ENCODE assay signal across 25 cellular contexts in genomic region chr14:22922294-22922693, GRCh38. TPM values are rescaled to one million over a fixed set of nuclear protein-coding genes. Genes with fewer than 3 reads are reported as not detected.
DNase-seq lines count a peak whose midpoint lies in the region; ATAC-seq, FAIRE-seq and TF ChIP-seq lines count a peak whose summit lies in the region.
"Had no signal": no experiment of that assay in that cellular context is flagged by ENCODE, and none has a peak within 500 bp of the region (broad histone marks: within the 10 kb centered on the region; RNA-seq: fewer than 3 reads in every experiment).

No MANE protein-coding gene starts in this region.

- H3K27ac Mint-ChIP-seq in activated naive CD8-positive, alpha-beta T cell: peak overlapping the region; percentile 46
- H3K27ac Mint-ChIP-seq in activated naive CD8-positive, alpha-beta T cell treated with anti-CD3 and anti-CD28 coated beads for 36 hours: no peak overlapping the region
- H3K27ac Mint-ChIP-seq in type B pancreatic cell: no peak overlapping the region

- POLR2A ChIA-PET in HCT116 (lab: Charles Lee): interaction anchor here (1.0 kb wide), 1 partner anchor 33 kb away, joined by 3 read pairs; no protein-coding TSS in a partner anchor
- POLR2A ChIA-PET in K562 (lab: Yijun Ruan, JAX): interaction anchor here (1.6 kb wide), 1 partner anchor 84 kb away, joined by 3 read pairs; no protein-coding TSS in a partner anchor

- peaks cover 42% of the 10 kb centered on the region for H3K4me1 Mint-ChIP-seq in activated naive CD8-positive, alpha-beta T cell (ENCODE audit: low read depth)
- peaks cover 41% of the 10 kb centered on the region for H3K4me1 Mint-ChIP-seq in activated naive CD8-positive, alpha-beta T cell treated with anti-CD3 and anti-CD28 coated beads for 36 hours
- peaks cover 29% of the 10 kb centered on the region for H3K4me1 Mint-ChIP-seq in type B pancreatic cell (ENCODE audit: unreplicated experiment)

- H3K9me2 ChIP-seq in HCT116 (ENCODE audit: insufficient read depth): no peaks in the 10 kb centered on the region

- RAD21 ChIA-PET in HCT116 (lab: Charles Lee; ENCODE audit: low non-redundant PET in 1 of 2, low total read pairs in 2 of 2, uncharacterized antibody in 2 of 2, unreplicated experiment in 2 of 2): no interaction called here

- TF ChIP-seq EP300 in K562 (IDR thresholded peaks at IDR 0.05; ENCODE audit: low read length): no peak; the same call in 1 of the 2 replicates
- TF ChIP-seq EP300 in sigmoid colon (IDR thresholded peaks at IDR 0.05): no peak

- H3K9me3 ChIP-seq in HCT116 (ENCODE audit: control insufficient read depth in 1 of 2, insufficient read depth in 1 of 2, low read depth in 1 of 2, low read length in 2 of 2) (no peaks in the 10 kb centered on the region), K562 (replicated peaks; ENCODE audit: control insufficient read depth, insufficient read depth, low read depth, low read length) (no peaks in the 10 kb centered on the region), neutrophil (no peaks in the 10 kb centered on the region), sigmoid colon (no peaks in the 10 kb centered on the region)
- H3K9me3 ChIP-seq: Caco-2 had no signal

- H2AFZ ChIP-seq in HCT116 (ENCODE audit: low read depth, low read length, poor library complexity, severe bottlenecking) (no peak overlapping the region), K562 (ENCODE audit: low read depth, low read length) (no peak overlapping the region)

- H3K9me1 ChIP-seq in K562 (ENCODE audit: control insufficient read depth, insufficient read depth, low read length): no peaks in the 10 kb centered on the region

- no peaks in the 10 kb centered on the region for H3K27me3 Mint-ChIP-seq in activated naive CD8-positive, alpha-beta T cell
- H3K27me3 Mint-ChIP-seq in activated naive CD8-positive, alpha-beta T cell treated with anti-CD3 and anti-CD28 coated beads for 36 hours: peaks cover 5% of the 10 kb centered on the region
- peaks cover 4% of the 10 kb centered on the region for H3K27me3 Mint-ChIP-seq in type B pancreatic cell

- H3K4me2 ChIP-seq in HCT116 (ENCODE audit: low read length) (no peak overlapping the region), K562 (ENCODE audit: insufficient read depth, low read length) (peak overlapping the region; percentile 3; the same call in 1 of the 2 replicates)
- H3K4me2 ChIP-seq: KMS-11 had no signal

- no peak overlapping the region for H3K9ac ChIP-seq in HCT116 (ENCODE audit: low read length)
- no peak overlapping the region for H3K9ac ChIP-seq in K562 (ENCODE audit: insufficient read depth in 1 of 2, low read depth in 2 of 2, low read length in 2 of 2)
- H3K9ac ChIP-seq: KMS-11 had no signal

- H3K79me2 ChIP-seq in HCT116 (ENCODE audit: insufficient read depth, low read length): peaks cover 38% of the 10 kb centered on the region
- H3K79me2 ChIP-seq in K562 (ENCODE audit: control insufficient read depth, insufficient read depth, low read length): peaks cover 35% of the 10 kb centered on the region

- TF ChIP-seq POLR2A in HCT116 (IDR thresholded peaks at IDR 0.05; ENCODE audit: borderline replicate concordance, extremely low read depth, insufficient read depth, insufficient read length) (no peak), K562 (conservative IDR thresholded peaks at IDR 0.05) (no peak), sigmoid colon (IDR thresholded peaks at IDR 0.05) (no peak)

- CTCF ChIA-PET in HCT116 (lab: Charles Lee): no interaction called here
- CTCF ChIA-PET in K562 (lab: Yijun Ruan, JAX; ENCODE audit: low intra/inter-chr PET ratio): no interaction called here

- TF ChIP-seq CTCF in HCT116 (IDR thresholded peaks at IDR 0.05 in 2 of 3, conservative IDR thresholded peaks at IDR 0.05 in 1 of 3; ENCODE audit: borderline replicate concordance in 1 of 3, insufficient read depth in 1 of 3, low read depth in 2 of 3, low read length in 2 of 3) (no peak), K562 (IDR thresholded peaks at IDR 0.05 in 2 of 3, conservative IDR thresholded peaks at IDR 0.05 in 1 of 3; ENCODE audit: insufficient read depth in 2 of 3, low read depth in 1 of 3, low read length in 3 of 3) (no peak), neutrophil (IDR thresholded peaks at IDR 0.05) (no peak), foreskin keratinocyte (conservative IDR thresholded peaks at IDR 0.05) (no peak), sigmoid colon (IDR thresholded peaks at IDR 0.05) (no peak), type B pancreatic cell (conservative IDR thresholded peaks at IDR 0.05) (no peak)

- FAIRE-seq in K562 (lab: Jason Lieb, UNC): no peak

- no peaks in the 10 kb centered on the region for H3K9me3 Mint-ChIP-seq in activated naive CD8-positive, alpha-beta T cell (ENCODE audit: low read depth)
- no peaks in the 10 kb centered on the region for H3K9me3 Mint-ChIP-seq in activated naive CD8-positive, alpha-beta T cell treated with anti-CD3 and anti-CD28 coated beads for 36 hours
- H3K9me3 Mint-ChIP-seq in type B pancreatic cell: no peaks in the 10 kb centered on the region

- H3K27ac ChIP-seq in HCT116 (ENCODE audit: low read depth, low read length) (peak overlapping the region; percentile 0; the same call in 1 of the 2 replicates), K562 (ENCODE audit: extremely low read depth, low read depth, low read length) (no peak overlapping the region), neutrophil (peak overlapping the region; percentile 51), foreskin keratinocyte (no peak overlapping the region), sigmoid colon (no peak overlapping the region)
- H3K27ac ChIP-seq: KMS-11, SK-N-MC had no signal

- no TSS peak for BruUV-seq in HCT116 (replicated peaks; lab: Mats Ljungman, UMichigan)
- no TSS peak for BruUV-seq in K562 (replicated peaks; lab: Mats Ljungman, UMichigan)

- H4K20me1 ChIP-seq in HCT116 (ENCODE audit: insufficient read depth) (no peaks in the 10 kb centered on the region), K562 (replicated peaks; ENCODE audit: control insufficient read depth, insufficient read depth, low read length) (no peaks in the 10 kb centered on the region)

- H3K36me3 ChIP-seq in HCT116 (ENCODE audit: control insufficient read depth in 1 of 2, insufficient read depth in 2 of 2, low read length in 2 of 2) (peaks cover 44 to 55% of the 10 kb centered on the region in 2 experiments), K562 (ENCODE audit: control insufficient read depth, insufficient read depth, low read length) (peaks cover 75% of the 10 kb centered on the region), neutrophil (peaks cover 11% of the 10 kb centered on the region), sigmoid colon (peaks cover 28 to 67% (median 32%) of the 10 kb centered on the region in 4 donors)

- ATAC-seq in HCT116 (no peak), K562 (no peak), foreskin keratinocyte (no peak)

- H3K4me1 ChIP-seq in HCT116 (ENCODE audit: control insufficient read depth in 1 of 2, insufficient read depth in 2 of 2, low read length in 2 of 2): peaks cover 9 to 41% of the 10 kb centered on the region in 2 experiments
- H3K4me1 ChIP-seq in K562 (replicated peaks in 1 of 2; ENCODE audit: control insufficient read depth in 2 of 2, insufficient read depth in 2 of 2, low read length in 2 of 2): peaks cover 3 to 25% of the 10 kb centered on the region in 2 experiments
- peaks cover 35 to 38% of the 10 kb centered on the region in 2 experiments for H3K4me1 ChIP-seq in neutrophil (ENCODE audit: control insufficient read depth in 1 of 2, insufficient read depth in 1 of 2, low read depth in 1 of 2, low read length in 1 of 2)
- H3K4me1 ChIP-seq in foreskin keratinocyte: peaks cover 19% of the 10 kb centered on the region
- H3K4me1 ChIP-seq in sigmoid colon: peaks cover 0 to 18% (median 14%) of the 10 kb centered on the region in 4 donors

- intact Hi-C loops in HCT116 (cut with micrococcal nuclease) (no loop called here), K562 (cut with micrococcal nuclease) (no loop called here), sigmoid colon (cut with DNase I) (loop anchor here (10.0 kb wide), 1 partner anchor 383 kb away; the partner anchor contains the start of genes BCL2L2 and PPP1R3E)

- H3K27me3 ChIP-seq in HCT116 (ENCODE audit: insufficient read depth, low read length) (no peaks in the 10 kb centered on the region), K562 (ENCODE audit: control insufficient read depth in 2 of 2, insufficient read depth in 2 of 2, low read length in 2 of 2) (no peaks in the 10 kb centered on the region), neutrophil (no peaks in the 10 kb centered on the region), foreskin keratinocyte (no peaks in the 10 kb centered on the region), sigmoid colon (no peaks in the 10 kb centered on the region)

- H3K4me3 ChIP-seq in HCT116 (replicated peaks in 1 of 2; ENCODE audit: low read depth in 1 of 2, low read length in 2 of 2) (no peak overlapping the region), K562 (no peak overlapping the region), neutrophil (ENCODE audit: low read depth in 1 of 2, low read length in 1 of 2) (no peak overlapping the region), sigmoid colon (no peak overlapping the region)
- H3K4me3 ChIP-seq: SK-N-MC had no signal

- peaks cover 37% of the 10 kb centered on the region for H3K36me3 Mint-ChIP-seq in activated naive CD8-positive, alpha-beta T cell
- H3K36me3 Mint-ChIP-seq in activated naive CD8-positive, alpha-beta T cell treated with anti-CD3 and anti-CD28 coated beads for 36 hours: peaks cover 66% of the 10 kb centered on the region
- H3K36me3 Mint-ChIP-seq in type B pancreatic cell: peaks cover 46% of the 10 kb centered on the region

- TF ChIP-seq RAD21 in HCT116 (IDR thresholded peaks at IDR 0.05; ENCODE audit: low read depth): no peak
- no peak for TF ChIP-seq RAD21 in K562 (CRISPR knock-in tag; conservative IDR thresholded peaks at IDR 0.05 in 1 of 2, IDR thresholded peaks at IDR 0.05 in 1 of 2)

- in situ Hi-C loops in K562 (cut with MboI): no loop called here

- DNase-seq in activated naive CD8-positive, alpha-beta T cell treated with anti-CD3 and anti-CD28 coated beads for 36 hours: no peak
- DNase-seq in HCT116 (ENCODE audit: low read depth, low spot score) (no peak), K562 (ENCODE audit: extremely low read depth in 1 of 4, low spot score in 3 of 4) (no peak), foreskin keratinocyte (no peak), sigmoid colon (no peak), type B pancreatic cell (ENCODE audit: extremely low spot score, unreplicated experiment) (no peak)
- DNase-seq: Caco-2; CD4-positive, alpha-beta memory T cell; DMS 273 treated with DMSO at 0.1 percent for 48 hours; DMS79 treated with DMSO at 0.1 percent for 48 hours; H7; MV-4-11; NCI-H1105 treated with DMSO at 0.1 percent for 48 hours; NCI-H1694 treated with DMSO at 0.1 percent for 48 hours; NCI-H2081 treated with DMSO at 0.1 percent for 48 hours; NCI-H2171 treated with DMSO at 0.1 percent for 48 hours; NCI-H526; OCI-M1; SHP77 had no signal

- H3K4me3 Mint-ChIP-seq in activated naive CD8-positive, alpha-beta T cell: no peak overlapping the region
- no peak overlapping the region for H3K4me3 Mint-ChIP-seq in activated naive CD8-positive, alpha-beta T cell treated with anti-CD3 and anti-CD28 coated beads for 36 hours
- no peak overlapping the region for H3K4me3 Mint-ChIP-seq in type B pancreatic cell
- H3K4me3 Mint-ChIP-seq: CD4-positive, alpha-beta memory T cell had no signal

- WGBS in K562 (ENCODE audit: insufficient coverage, low coverage, missing lambda C conversion rate): 14% methylated on average over 2 of the region's 2 CpGs
- WGBS in sigmoid colon, 2 donors: 93 to 94% methylated on average over 2 of the region's 2 CpGs

RNA-seq across cellular contexts. Expression of gene RBM23, which starts 3.3 kb away (rescaled TPM):
- 10 to 100 TPM; 66.2 to 67.2 TPM for total RNA-seq in activated naive CD8-positive, alpha-beta T cell treated with anti-CD3 and anti-CD28 coated beads for 36 hours
- total RNA-seq in HCT116 (2021; ENCODE audit: unreplicated experiment) (67.2 TPM), K562 (2014; rRNA removed) (46.0 and 68.2 TPM in 2 replicates), K562 (2014; rRNA removed; fragmentation: Illumina TruSeq; extraction: Trizol) (48.9 and 53.2 TPM in 2 replicates), K562 (2015; rRNA removed; fragmentation: Illumina TruSeq; extraction: Trizol) (66.8 and 73.0 TPM in 2 replicates), K562 (2021) (56.0 and 58.5 TPM in 2 replicates), foreskin keratinocyte (42.4 and 47.2 TPM in 2 replicates), sigmoid colon (1,000 to 10,000 TPM in 1 of 4 donors, 100 to 1,000 TPM in 3; 356 to 5,076 (median 594) TPM), type B pancreatic cell (ENCODE audit: low replicate concordance) (91.5 and 102 TPM in 2 replicates)
- 51.0 and 54.9 TPM in 2 replicates for polyA plus RNA-seq in HCT116 (2012)
- total RNA-seq in K562 (2011; cell fraction: chromatin; rRNA removed; ENCODE audit: low replicate concordance): 87.2 and 129 TPM in 2 replicates
- 74.0 and 76.5 TPM in 2 replicates for total RNA-seq in K562 (2011; cell fraction: nucleolus; rRNA removed)
- total RNA-seq in K562 (2011; cell fraction: nucleoplasm; rRNA removed): 81.6 and 84.0 TPM in 2 replicates
- polyA plus RNA-seq in K562 (2011; rRNA removed) (36.2 and 57.8 TPM in 2 replicates), K562 (2014; fragmentation: Illumina TruSeq; extraction: Trizol) (50.2 and 69.0 TPM in 2 replicates), K562 (2014; fragmentation: Nextera tagmentation; extraction: Ambion mirVana) (100 to 1,000 TPM in 1 of 2 experiments, 10 to 100 TPM in 1; 67.8 to 102 TPM), K562 (2014; rRNA removed) (47.1 and 50.4 TPM in 2 replicates), foreskin keratinocyte (27.0 and 32.1 TPM in 2 replicates), sigmoid colon (10 to 100 TPM; 31.8 to 46.5 (median 40.8) TPM)
- polyA plus RNA-seq in K562 (2011; cell fraction: cytosol; rRNA removed): 57.1 and 82.5 TPM in 2 replicates
- 68.8 and 78.6 TPM in 2 replicates for polyA plus RNA-seq in K562 (2011; cell fraction: nucleus; rRNA removed)
- 43.1 and 49.8 TPM in 2 replicates for polyA plus RNA-seq in K562 (2012)
- 65.1 and 89.3 TPM in 2 replicates for polyA minus RNA-seq in K562 (2011; rRNA and poly(A)+ RNA removed)
- polyA minus RNA-seq in K562 (2011; cell fraction: cytosol; rRNA and poly(A)+ RNA removed): 26.5 and 31.2 TPM in 2 replicates
- 24.9 and 39.5 TPM in 2 replicates for polyA minus RNA-seq in K562 (2011; cell fraction: nucleus; rRNA and poly(A)+ RNA removed)

RNA-seq across cellular contexts. Expression of gene PRMT5, which starts 6.9 kb away (rescaled TPM):
- 100 to 1,000 TPM; 169 to 190 TPM for total RNA-seq in activated naive CD8-positive, alpha-beta T cell treated with anti-CD3 and anti-CD28 coated beads for 36 hours
- total RNA-seq in HCT116 (2021; ENCODE audit: unreplicated experiment) (186 TPM), K562 (2014; rRNA removed) (123 and 171 TPM in 2 replicates), K562 (2014; rRNA removed; fragmentation: Illumina TruSeq; extraction: Trizol) (222 and 228 TPM in 2 replicates), K562 (2015; rRNA removed; fragmentation: Illumina TruSeq; extraction: Trizol) (245 and 276 TPM in 2 replicates), K562 (2021) (246 and 247 TPM in 2 replicates), foreskin keratinocyte (177 and 186 TPM in 2 replicates), sigmoid colon (10 to 100 TPM; 33.3 to 61.7 (median 44.7) TPM), type B pancreatic cell (ENCODE audit: low replicate concordance) (78.0 and 134 TPM in 2 replicates)
- polyA plus RNA-seq in HCT116 (2012): 204 TPM in 2 replicates
- total RNA-seq in K562 (2011; cell fraction: chromatin; rRNA removed; ENCODE audit: low replicate concordance): 278 and 432 TPM in 2 replicates
- total RNA-seq in K562 (2011; cell fraction: nucleolus; rRNA removed): 251 and 313 TPM in 2 replicates
- total RNA-seq in K562 (2011; cell fraction: nucleoplasm; rRNA removed): 210 and 241 TPM in 2 replicates
- polyA plus RNA-seq in K562 (2011; rRNA removed) (409 and 552 TPM in 2 replicates), K562 (2014; fragmentation: Illumina TruSeq; extraction: Trizol) (270 and 321 TPM in 2 replicates), K562 (2014; fragmentation: Nextera tagmentation; extraction: Ambion mirVana) (100 to 1,000 TPM; 114 to 155 TPM), K562 (2014; rRNA removed) (216 and 257 TPM in 2 replicates), foreskin keratinocyte (153 and 160 TPM in 2 replicates), sigmoid colon (10 to 100 TPM; 33.3 to 66.7 (median 55.4) TPM)
- polyA plus RNA-seq in K562 (2011; cell fraction: cytosol; rRNA removed): 792 and 841 TPM in 2 replicates
- polyA plus RNA-seq in K562 (2011; cell fraction: nucleus; rRNA removed): 583 and 596 TPM in 2 replicates
- 146 and 359 TPM in 2 replicates for polyA plus RNA-seq in K562 (2012)
- 300 and 519 TPM in 2 replicates for polyA minus RNA-seq in K562 (2011; rRNA and poly(A)+ RNA removed)
- 206 and 309 TPM in 2 replicates for polyA minus RNA-seq in K562 (2011; cell fraction: cytosol; rRNA and poly(A)+ RNA removed)
- 93.0 and 134 TPM in 2 replicates for polyA minus RNA-seq in K562 (2011; cell fraction: nucleus; rRNA and poly(A)+ RNA removed)

RNA-seq across cellular contexts. Expression of gene HAUS4, which starts 34.6 kb away (rescaled TPM):
- 10 to 100 TPM; 51.9 to 53.6 TPM for total RNA-seq in activated naive CD8-positive, alpha-beta T cell treated with anti-CD3 and anti-CD28 coated beads for 36 hours
- total RNA-seq in HCT116 (2021; ENCODE audit: unreplicated experiment): 48.7 TPM
- polyA plus RNA-seq in HCT116 (2012): 45.1 and 57.4 TPM in 2 replicates
- 69.7 and 91.7 TPM in 2 replicates for total RNA-seq in K562 (2011; cell fraction: chromatin; rRNA removed; ENCODE audit: low replicate concordance)
- total RNA-seq in K562 (2011; cell fraction: nucleolus; rRNA removed): 49.2 and 58.2 TPM in 2 replicates
- total RNA-seq in K562 (2011; cell fraction: nucleoplasm; rRNA removed): 65.3 and 66.7 TPM in 2 replicates
- 53.3 and 62.8 TPM in 2 replicates for total RNA-seq in K562 (2014; rRNA removed)
- total RNA-seq in K562 (2014; rRNA removed; fragmentation: Illumina TruSeq; extraction: Trizol): 59.2 and 62.3 TPM in 2 replicates
- total RNA-seq in K562 (2015; rRNA removed; fragmentation: Illumina TruSeq; extraction: Trizol): 44.1 and 49.2 TPM in 2 replicates
- 47.4 and 49.3 TPM in 2 replicates for total RNA-seq in K562 (2021)
- polyA plus RNA-seq in K562 (2011; rRNA removed): 80.3 and 85.4 TPM in 2 replicates
- 34.3 and 50.3 TPM in 2 replicates for polyA plus RNA-seq in K562 (2011; cell fraction: cytosol; rRNA removed)
- 60.6 and 85.4 TPM in 2 replicates for polyA plus RNA-seq in K562 (2011; cell fraction: nucleus; rRNA removed)
- polyA plus RNA-seq in K562 (2012): 43.0 and 99.2 TPM in 2 replicates
- 41.2 and 46.3 TPM in 2 replicates for polyA plus RNA-seq in K562 (2014; fragmentation: Illumina TruSeq; extraction: Trizol)
- polyA plus RNA-seq in K562 (2014; fragmentation: Nextera tagmentation; extraction: Ambion mirVana): 10 to 100 TPM; 12.5 to 13.0 TPM
- polyA plus RNA-seq in K562 (2014; rRNA removed): 71.8 and 71.9 TPM in 2 replicates
- 76.9 and 94.5 TPM in 2 replicates for polyA minus RNA-seq in K562 (2011; rRNA and poly(A)+ RNA removed)
- 27.2 and 28.9 TPM in 2 replicates for polyA minus RNA-seq in K562 (2011; cell fraction: cytosol; rRNA and poly(A)+ RNA removed)
- polyA minus RNA-seq in K562 (2011; cell fraction: nucleus; rRNA and poly(A)+ RNA removed): 28.1 and 36.3 TPM in 2 replicates
- 44.1 and 51.5 TPM in 2 replicates for total RNA-seq in foreskin keratinocyte
- polyA plus RNA-seq in foreskin keratinocyte: 36.2 and 54.1 TPM in 2 replicates
- 10 to 100 TPM; 28.1 to 82.6 (median 59.8) TPM for total RNA-seq in sigmoid colon
- 10 to 100 TPM; 37.8 to 46.7 (median 44.9) TPM for polyA plus RNA-seq in sigmoid colon
- total RNA-seq in type B pancreatic cell (ENCODE audit: low replicate concordance): 17.3 and 40.7 TPM in 2 replicates

RNA-seq across cellular contexts. Expression of gene REM2, which starts 39.3 kb away (rescaled TPM):
- under 1 TPM; 0.14 to 0.19 TPM for total RNA-seq in activated naive CD8-positive, alpha-beta T cell treated with anti-CD3 and anti-CD28 coated beads for 36 hours
- total RNA-seq in HCT116 (2021; ENCODE audit: unreplicated experiment) (0.47 TPM), K562 (2014; rRNA removed) (0.29 and 0.36 TPM in 2 replicates), K562 (2014; rRNA removed; fragmentation: Illumina TruSeq; extraction: Trizol) (0.18 and 0.51 TPM in 2 replicates), K562 (2015; rRNA removed; fragmentation: Illumina TruSeq; extraction: Trizol) (0.25 and 0.34 TPM in 2 replicates), K562 (2021) (0.40 and 0.69 TPM in 2 replicates), foreskin keratinocyte (0.14 TPM in 2 replicates), sigmoid colon (1 to 10 TPM in 1 of 4 donors, under 1 TPM in 2, not detected in 1; 0.71 to 1.4 (median 0.81) TPM), type B pancreatic cell (ENCODE audit: low replicate concordance) (1.4 and 2.0 TPM in 2 replicates)
- polyA plus RNA-seq in HCT116 (2012): 0.52 and 0.59 TPM in 2 replicates
- 1.2 and 3.0 TPM in 2 replicates for total RNA-seq in K562 (2011; cell fraction: chromatin; rRNA removed; ENCODE audit: low replicate concordance)
- 3.0 and 3.8 TPM in 2 replicates for total RNA-seq in K562 (2011; cell fraction: nucleolus; rRNA removed)
- total RNA-seq in K562 (2011; cell fraction: nucleoplasm; rRNA removed): 2.4 and 2.7 TPM in 2 replicates
- polyA plus RNA-seq in K562 (2011; rRNA removed) (0.91 and 1.0 TPM in 2 replicates), K562 (2014; fragmentation: Illumina TruSeq; extraction: Trizol) (0.21 and 0.25 TPM in 2 replicates), K562 (2014; fragmentation: Nextera tagmentation; extraction: Ambion mirVana) (under 1 TPM; 0.38 to 0.50 TPM), K562 (2014; rRNA removed) (0.20 and 0.97 TPM in 2 replicates), foreskin keratinocyte (0.11 and 0.18 TPM in 2 replicates), sigmoid colon (under 1 TPM in 2 of 3 donors, not detected in 1; 0.60 to 0.96 TPM)
- 0.40 and 0.47 TPM in 2 replicates for polyA plus RNA-seq in K562 (2011; cell fraction: cytosol; rRNA removed)
- polyA plus RNA-seq in K562 (2011; cell fraction: nucleus; rRNA removed): 1.2 and 2.3 TPM in 2 replicates
- polyA plus RNA-seq in K562 (2012): 0.82 and 1.1 TPM in 2 replicates
- 0.32 and 0.48 TPM in 2 replicates for polyA minus RNA-seq in K562 (2011; rRNA and poly(A)+ RNA removed)
- not detected in 2 replicates for polyA minus RNA-seq in K562 (2011; cell fraction: cytosol; rRNA and poly(A)+ RNA removed)
- polyA minus RNA-seq in K562 (2011; cell fraction: nucleus; rRNA and poly(A)+ RNA removed): 0.81 and 1.9 TPM in 2 replicates
- total RNA-seq: A172, HT1080 had no signal

RNA-seq across cellular contexts. Expression of gene LRP10, which starts 50.8 kb away (rescaled TPM):
- total RNA-seq in activated naive CD8-positive, alpha-beta T cell treated with anti-CD3 and anti-CD28 coated beads for 36 hours: 10 to 100 TPM; 17.6 to 18.7 TPM
- total RNA-seq in HCT116 (2021; ENCODE audit: unreplicated experiment) (42.7 TPM), K562 (2014; rRNA removed) (10.9 and 14.9 TPM in 2 replicates), K562 (2014; rRNA removed; fragmentation: Illumina TruSeq; extraction: Trizol) (4.9 and 5.5 TPM in 2 replicates), K562 (2015; rRNA removed; fragmentation: Illumina TruSeq; extraction: Trizol) (6.9 and 8.1 TPM in 2 replicates), K562 (2021) (40.7 and 45.5 TPM in 2 replicates), foreskin keratinocyte (65.2 and 76.2 TPM in 2 replicates), sigmoid colon (100 to 1,000 TPM in 2 of 4 donors, 10 to 100 TPM in 2; 75.3 to 124 (median 95.1) TPM), type B pancreatic cell (ENCODE audit: low replicate concordance) (52.3 and 91.8 TPM in 2 replicates)
- 61.8 and 77.1 TPM in 2 replicates for polyA plus RNA-seq in HCT116 (2012)
- total RNA-seq in K562 (2011; cell fraction: chromatin; rRNA removed; ENCODE audit: low replicate concordance): 26.2 and 103 TPM in 2 replicates
- 119 and 150 TPM in 2 replicates for total RNA-seq in K562 (2011; cell fraction: nucleolus; rRNA removed)
- 79.0 and 80.1 TPM in 2 replicates for total RNA-seq in K562 (2011; cell fraction: nucleoplasm; rRNA removed)
- polyA plus RNA-seq in K562 (2011; rRNA removed) (16.0 and 25.1 TPM in 2 replicates), K562 (2014; fragmentation: Illumina TruSeq; extraction: Trizol) (27.2 and 34.5 TPM in 2 replicates), K562 (2014; fragmentation: Nextera tagmentation; extraction: Ambion mirVana) (1 to 10 TPM; 1.3 to 2.3 TPM), K562 (2014; rRNA removed) (12.7 and 15.9 TPM in 2 replicates), foreskin keratinocyte (56.5 and 58.5 TPM in 2 replicates), sigmoid colon (100 to 1,000 TPM in 1 of 3 donors, 10 to 100 TPM in 2; 34.4 to 139 (median 42.6) TPM)
- 18.9 and 40.0 TPM in 2 replicates for polyA plus RNA-seq in K562 (2011; cell fraction: cytosol; rRNA removed)
- polyA plus RNA-seq in K562 (2011; cell fraction: nucleus; rRNA removed): 17.1 and 30.2 TPM in 2 replicates
- polyA plus RNA-seq in K562 (2012): 36.0 and 70.6 TPM in 2 replicates
- 15.2 and 24.3 TPM in 2 replicates for polyA minus RNA-seq in K562 (2011; rRNA and poly(A)+ RNA removed)
- polyA minus RNA-seq in K562 (2011; cell fraction: cytosol; rRNA and poly(A)+ RNA removed): 36.7 and 48.5 TPM in 2 replicates
- 16.7 and 17.0 TPM in 2 replicates for polyA minus RNA-seq in K562 (2011; cell fraction: nucleus; rRNA and poly(A)+ RNA removed)

Comparison
In these comparisons a context has a peak if more than half of its experiments do, and no peak if none do; other contexts are left out.
1. H3K27ac ChIP-seq: peak in HCT116 (single experiment) and neutrophil (single experiment); none in K562 (single experiment), foreskin keratinocyte (single experiment) and sigmoid colon (0 of 4).